ENCODE assay signal across 1 cellular context in the genomic region with DNA sequence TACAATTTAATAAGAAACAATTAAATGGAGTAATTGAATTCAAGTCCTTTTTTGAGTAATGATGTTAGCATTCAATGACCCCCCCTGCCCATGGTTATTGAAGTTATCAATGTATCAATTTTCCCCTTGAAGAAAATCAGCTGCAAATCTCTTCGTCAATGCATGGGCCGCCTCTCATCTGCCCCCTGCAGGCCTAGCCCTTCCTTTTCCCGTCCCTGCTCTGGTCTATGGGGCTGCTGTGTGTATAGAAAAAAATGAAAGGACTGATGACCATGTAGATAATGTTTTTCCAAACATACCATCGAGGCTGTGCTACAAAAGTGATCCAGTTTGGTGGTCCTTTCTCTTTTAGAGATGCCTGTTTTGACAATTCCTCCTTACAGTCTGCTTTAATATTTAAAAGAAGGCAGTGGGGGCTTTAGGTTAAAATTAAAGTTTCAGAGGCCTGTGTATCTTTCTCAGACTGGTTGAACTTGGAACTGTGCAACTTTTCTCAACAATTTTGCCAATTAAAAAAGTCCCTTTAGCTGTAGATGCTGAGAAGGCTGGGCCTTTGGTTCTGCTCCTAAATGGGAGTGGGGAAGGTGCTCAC.
TF ChIP-seq lines count a peak whose summit lies in the region.

No MANE protein-coding gene starts in this region.

TF ChIP-seq in K562, 482 proteins besides CTCF, POLR2A, EP300 and RAD21 (continued from another document):
- TF ChIP-seq RCOR1 (IDR thresholded peaks at IDR 0.05; ENCODE audit: borderline replicate concordance in 1 of 2, low read depth in 2 of 2, low read length in 2 of 2) (0 out of 4 replicates have a peak, but pooled peaks of 1 of the 2 experiments have one; percentile 13), ZNF384 (IDR thresholded peaks at IDR 0.05; ENCODE audit: low read depth, low read length) (peak; percentile 87)
